In the genomic region with DNA sequence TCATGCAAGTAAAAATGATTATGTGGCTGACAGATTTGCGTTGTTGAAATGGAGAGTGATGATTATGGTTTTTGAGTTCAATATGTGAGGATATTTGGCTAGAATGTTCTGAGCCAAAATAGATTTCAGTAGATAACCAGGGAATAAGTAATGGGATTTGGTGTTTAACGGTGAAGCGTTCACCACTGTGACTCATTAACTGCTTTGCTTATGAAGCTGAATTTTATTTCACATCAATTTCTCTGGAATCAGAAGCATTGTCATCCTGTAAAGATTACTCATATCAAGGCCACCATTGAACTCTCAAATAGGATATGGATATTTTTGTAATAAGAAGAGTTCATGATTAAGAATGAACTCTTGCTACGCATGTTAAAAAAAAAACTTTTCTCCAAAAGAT, we compare ENCODE assay signal across 1 cellular context.
TF ChIP-seq lines count a peak whose summit lies in the region.

No MANE protein-coding gene starts in this region.

TF ChIP-seq in IMR-90, 13 proteins besides CTCF, POLR2A, EP300 and RAD21 (continued from another document):
- TF ChIP-seq, protein P1, sequence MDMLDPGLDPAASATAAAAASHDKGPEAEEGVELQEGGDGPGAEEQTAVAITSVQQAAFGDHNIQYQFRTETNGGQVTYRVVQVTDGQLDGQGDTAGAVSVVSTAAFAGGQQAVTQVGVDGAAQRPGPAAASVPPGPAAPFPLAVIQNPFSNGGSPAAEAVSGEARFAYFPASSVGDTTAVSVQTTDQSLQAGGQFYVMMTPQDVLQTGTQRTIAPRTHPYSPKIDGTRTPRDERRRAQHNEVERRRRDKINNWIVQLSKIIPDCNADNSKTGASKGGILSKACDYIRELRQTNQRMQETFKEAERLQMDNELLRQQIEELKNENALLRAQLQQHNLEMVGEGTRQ (IDR thresholded peaks at IDR 0.05; ENCODE audit: low read depth, low read length): no peak
- TF ChIP-seq NFE2L2 (IDR thresholded peaks at IDR 0.05; ENCODE audit: low read depth, low read length): no peak
- TF ChIP-seq, protein P2, sequence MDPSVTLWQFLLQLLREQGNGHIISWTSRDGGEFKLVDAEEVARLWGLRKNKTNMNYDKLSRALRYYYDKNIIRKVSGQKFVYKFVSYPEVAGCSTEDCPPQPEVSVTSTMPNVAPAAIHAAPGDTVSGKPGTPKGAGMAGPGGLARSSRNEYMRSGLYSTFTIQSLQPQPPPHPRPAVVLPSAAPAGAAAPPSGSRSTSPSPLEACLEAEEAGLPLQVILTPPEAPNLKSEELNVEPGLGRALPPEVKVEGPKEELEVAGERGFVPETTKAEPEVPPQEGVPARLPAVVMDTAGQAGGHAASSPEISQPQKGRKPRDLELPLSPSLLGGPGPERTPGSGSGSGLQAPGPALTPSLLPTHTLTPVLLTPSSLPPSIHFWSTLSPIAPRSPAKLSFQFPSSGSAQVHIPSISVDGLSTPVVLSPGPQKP (IDR thresholded peaks at IDR 0.05; ENCODE audit: borderline replicate concordance, low read depth, low read length): no peak
- no peak for TF ChIP-seq RCOR1 (IDR thresholded peaks at IDR 0.05; ENCODE audit: insufficient replicate concordance, low read length)
- TF ChIP-seq FOS (IDR thresholded peaks at IDR 0.05; ENCODE audit: low read depth, low read length): no peak
- no peak for TF ChIP-seq RFX5 (IDR thresholded peaks at IDR 0.05; ENCODE audit: low read depth, low read length)
- TF ChIP-seq CHD1 (IDR thresholded peaks at IDR 0.05; ENCODE audit: low read depth, low read length): no peak
- no peak for TF ChIP-seq CEBPB (IDR thresholded peaks at IDR 0.05; ENCODE audit: low read depth, low read length)
- no peak for TF ChIP-seq MXI1 (IDR thresholded peaks at IDR 0.05; ENCODE audit: borderline replicate concordance, low read depth, low read length)
- no peak for TF ChIP-seq SMC3 (IDR thresholded peaks at IDR 0.05; ENCODE audit: low read depth, low read length)
